Comparison of ENCODE assay signal across 8 cellular contexts in genomic region chr14:22598099-22598895, GRCh38. TPM values are rescaled to one million over a fixed set of nuclear protein-coding genes. Genes with fewer than 3 reads are reported as not detected.
DNase-seq lines count a peak whose midpoint lies in the region; ATAC-seq and TF ChIP-seq lines count a peak whose summit lies in the region.

Gene ABHD4 (plus strand): TSS chr14:22598300. CDS start chr14:22598307, 7 bp downstream.

- no peak within 1 kb of the TSS for H2BK5ac ChIP-seq in mesenchymal stem cell (ENCODE audit: low read depth, low read length, poor library complexity, severe bottlenecking)

- H4K91ac ChIP-seq in mesenchymal stem cell (ENCODE audit: low read length), result peak within 1 kb of the TSS; percentile 28

- H3K9me3 Mint-ChIP-seq in activated CD8-positive, alpha-beta memory T cell treated with anti-CD3 and anti-CD28 coated beads, Interleukin-2, amount 10 ng/mL, durations not matched to agents 7 days and 5 days (ENCODE audit: low read depth), result no peaks in the 10 kb centered on the region

- H3K79me2 ChIP-seq in ACC112 (ENCODE audit: control insufficient read depth, insufficient read depth, low read length, unreplicated experiment), result peaks cover 16% of the 10 kb centered on the region

- H3K14ac ChIP-seq in mesenchymal stem cell (ENCODE audit: low read length in 2 of 2), result peak within 1 kb of the TSS in 1 of 2 experiments; percentile 22

- H3K4me1 Mint-ChIP-seq in activated CD8-positive, alpha-beta memory T cell treated with anti-CD3 and anti-CD28 coated beads, Interleukin-2, amount 10 ng/mL, durations not matched to agents 7 days and 5 days, result peaks cover 29% of the 10 kb centered on the region

- H3K4me3 ChIP-seq in ACC112 (ENCODE audit: low read depth, low read length), result peak within 1 kb of the TSS; percentile 88
- H3K4me3 ChIP-seq in mesenchymal stem cell (ENCODE audit: insufficient read depth in 1 of 2, low read depth in 1 of 2, low read length in 2 of 2), result peak within 1 kb of the TSS; percentile 75 to 100

- H3K79me1 ChIP-seq in mesenchymal stem cell (replicated peaks; ENCODE audit: low read length, poor library complexity, severe bottlenecking), result peaks cover 23% of the 10 kb centered on the region

- H2AFZ ChIP-seq in ACC112 (ENCODE audit: low read length, unreplicated experiment) (peak within 1 kb of the TSS; percentile 97), mesenchymal stem cell (ENCODE audit: low read depth, low read length) (peak within 1 kb of the TSS; percentile 75)

- H3K18ac ChIP-seq in mesenchymal stem cell (ENCODE audit: low read depth in 1 of 2, low read length in 2 of 2), result peak within 1 kb of the TSS; percentile 50 to 69

- peak within 1 kb of the TSS; percentile 55 for H2BK15ac ChIP-seq in mesenchymal stem cell (ENCODE audit: low read depth, poor library complexity, severe bottlenecking)

- H2BK12ac ChIP-seq in mesenchymal stem cell (ENCODE audit: low read length in 2 of 2), result peak within 1 kb of the TSS in 1 of 2 experiments; percentile 29

- H3K36me3 ChIP-seq in ACC112 (ENCODE audit: insufficient read depth, low read length), result peaks cover 18% of the 10 kb centered on the region
- peaks cover 15 to 27% of the 10 kb centered on the region in 2 experiments for H3K36me3 ChIP-seq in mesenchymal stem cell (ENCODE audit: control insufficient read depth in 1 of 2, insufficient read depth in 2 of 2, low read depth in 1 of 2, low read length in 2 of 2)

- peaks cover 39% of the 10 kb centered on the region for H3K4me1 ChIP-seq in ACC112 (ENCODE audit: control insufficient read depth, insufficient read depth, low read length, unreplicated experiment)
- H3K4me1 ChIP-seq in mesenchymal stem cell (ENCODE audit: control insufficient read depth, insufficient read depth, low read depth, low read length), result peaks cover 5% of the 10 kb centered on the region

- H3K4me3 Mint-ChIP-seq in activated CD8-positive, alpha-beta memory T cell treated with anti-CD3 and anti-CD28 coated beads, Interleukin-2, amount 10 ng/mL, durations not matched to agents 7 days and 5 days, result peak within 1 kb of the TSS; percentile 92

- H3K36me3 Mint-ChIP-seq in activated CD8-positive, alpha-beta memory T cell treated with anti-CD3 and anti-CD28 coated beads, Interleukin-2, amount 10 ng/mL, durations not matched to agents 7 days and 5 days, result peaks cover 13% of the 10 kb centered on the region

- peak; percentile 55 for TF ChIP-seq POLR2A in GM15510 (IDR thresholded peaks at IDR 0.05; ENCODE audit: borderline replicate concordance, extremely low read depth, insufficient read length)

- H3K27me3 ChIP-seq in ACC112 (ENCODE audit: insufficient read depth, low read length) (no peaks in the 10 kb centered on the region), mesenchymal stem cell (ENCODE audit: control insufficient read depth in 1 of 2, insufficient read depth in 1 of 2, low read length in 2 of 2) (peaks cover 0 to 6% of the 10 kb centered on the region in 2 experiments)

- no peak within 1 kb of the TSS for H2AK5ac ChIP-seq in mesenchymal stem cell (ENCODE audit: low read length, severe bottlenecking)

- peak within 1 kb of the TSS; percentile 15 to 60 for H3K4ac ChIP-seq in mesenchymal stem cell (ENCODE audit: low read depth in 1 of 2, low read length in 2 of 2)

- H3K4me2 ChIP-seq in mesenchymal stem cell (ENCODE audit: low read length, poor library complexity, severe bottlenecking), result peak within 1 kb of the TSS; percentile 58

- WGBS in mesenchymal stem cell, result under 1% methylated on average over 44 of the region's 49 CpGs

- in situ Hi-C loops in endometrial microvascular endothelial cells (cut with HindIII; ENCODE audit: inconsistent ontology term, low pct_unique_long_range_greater_than_20kb, low sequenced_read_pairs), result no loop called here

- peak within 1 kb of the TSS; percentile 59 for H3K27ac ChIP-seq in ACC112 (ENCODE audit: low read depth, low read length)
- H3K27ac ChIP-seq in mesenchymal stem cell (ENCODE audit: low read length, poor library complexity, severe bottlenecking), result peak within 1 kb of the TSS; percentile 52

- H2BK120ac ChIP-seq in mesenchymal stem cell (ENCODE audit: low read depth, low read length), result peak within 1 kb of the TSS; percentile 93

- no peak within 1 kb of the TSS for H3K23ac ChIP-seq in mesenchymal stem cell (ENCODE audit: low read length in 2 of 2)

- no peaks in the 10 kb centered on the region for H3K9me3 ChIP-seq in mesenchymal stem cell (ENCODE audit: control insufficient read depth, low read length)

- peak; percentile 68 for ATAC-seq in HG02973 (IDR thresholded peaks at IDR 0.05; ENCODE audit: unreplicated experiment)
- peak; percentile 91 for ATAC-seq in activated CD8-positive, alpha-beta memory T cell treated with anti-CD3 and anti-CD28 coated beads, Interleukin-2, amount 10 ng/mL, durations not matched to agents 7 days and 5 days

- H4K8ac ChIP-seq in mesenchymal stem cell (ENCODE audit: low read length), result peak within 1 kb of the TSS; percentile 43

- DNase-seq in NCI-H226 (peak; percentile 57), mesenchymal stem cell (peak; percentile 75)
- DNase-seq in activated CD8-positive, alpha-beta memory T cell treated with anti-CD3 and anti-CD28 coated beads, Interleukin-2, amount 10 ng/mL, durations not matched to agents 7 days and 5 days, result peak; percentile 82
- peak; percentile 44 for DNase-seq in stimulated activated CD8-positive, alpha-beta memory T cell treated with anti-CD3 and anti-CD28 coated beads, Interleukin-4, amount 100 ng/mL, for 24 hours (ENCODE audit: low read depth)

- H3K27me3 Mint-ChIP-seq in activated CD8-positive, alpha-beta memory T cell treated with anti-CD3 and anti-CD28 coated beads, Interleukin-2, amount 10 ng/mL, durations not matched to agents 7 days and 5 days, result peaks cover 3% of the 10 kb centered on the region

- CTCF ChIA-PET in activated CD8-positive, alpha-beta memory T cell treated with anti-CD3 and anti-CD28 coated beads, Interleukin-2, amount 10 ng/mL, durations not matched to agents 7 days and 5 days (lab: Charles Lee), result interaction anchor here (0.6 to 3.8 kb wide), 18 partner anchors 8 to 867 kb away, joined by 3 to 31 read pairs (median 3); partner anchors contain the start of gene DAD1

- H3K9ac ChIP-seq in mesenchymal stem cell (ENCODE audit: low read length), result peak within 1 kb of the TSS; percentile 97

- H3K27ac Mint-ChIP-seq in activated CD8-positive, alpha-beta memory T cell treated with anti-CD3 and anti-CD28 coated beads, Interleukin-2, amount 10 ng/mL, durations not matched to agents 7 days and 5 days, result peak within 1 kb of the TSS; percentile 85

RNA-seq across cellular contexts. Expression of gene ABHD4, which starts in this region (rescaled TPM):
- 10 to 100 TPM; 11.8 to 13.8 TPM for total RNA-seq in activated CD8-positive, alpha-beta memory T cell treated with anti-CD3 and anti-CD28 coated beads, Interleukin-2, amount 10 ng/mL, durations not matched to agents 7 days and 5 days
- total RNA-seq in endometrial microvascular endothelial cells (ENCODE audit: inconsistent ontology term), result 15.4 TPM
- 32.7 TPM for polyA plus RNA-seq in mesenchymal stem cell (2013, experiment 1 of 2)
- polyA plus RNA-seq in mesenchymal stem cell (2013, experiment 2 of 2), result 32.8 TPM

Comparison
In these comparisons a context has a peak if more than half of its experiments do, and no peak if none do; other contexts are left out.
1. Peak in every context shown above with its lines: DNase-seq, ATAC-seq, H3K4me3 ChIP-seq and H3K27ac ChIP-seq.